In the genomic region with DNA sequence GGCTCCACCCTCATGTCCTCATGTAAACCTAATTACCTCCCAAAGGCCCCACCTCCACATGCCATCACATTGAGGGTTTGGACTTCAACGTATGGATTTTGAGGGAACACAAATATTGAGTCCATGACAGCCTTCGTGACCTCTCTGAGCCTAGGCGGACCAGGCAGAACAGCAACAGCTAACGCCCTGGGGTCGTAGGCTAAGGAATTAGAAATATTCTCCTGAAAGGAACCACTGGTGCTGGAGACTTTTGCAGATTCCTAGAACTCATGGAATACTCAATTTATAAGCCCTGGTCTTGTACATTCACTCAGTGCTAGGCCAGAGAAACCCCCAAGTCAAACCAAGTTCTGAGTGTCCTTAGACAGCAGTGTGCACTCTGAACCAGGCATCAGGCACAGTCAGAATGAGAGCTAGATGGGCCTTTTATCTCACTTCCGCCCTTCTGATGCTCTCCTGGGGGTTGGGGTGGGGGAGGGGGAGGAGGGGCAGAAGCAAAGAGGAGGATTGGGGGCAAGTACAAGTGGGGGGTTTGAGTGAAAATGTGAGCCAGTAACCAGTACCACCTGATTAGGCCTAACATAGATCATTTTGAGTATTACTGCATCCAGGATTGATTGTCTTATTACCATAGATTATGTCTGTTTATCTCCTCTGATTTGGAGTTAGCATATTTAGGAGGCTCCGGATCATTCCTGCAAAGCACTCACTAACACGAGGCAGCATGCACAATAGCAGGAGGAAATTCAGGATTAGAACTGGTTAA, we compare ENCODE assay signal across 7 cellular contexts.
DNase-seq lines count a peak whose midpoint lies in the region; ATAC-seq lines count a peak whose summit lies in the region.

No MANE protein-coding gene starts in this region.

- H3K4me1 Mint-ChIP-seq in T-cell (peaks cover 22 to 30% (median 24%) of the 10 kb centered on the region in 3 donors), naive B cell (peaks cover 23 to 25% (median 23%) of the 10 kb centered on the region in 3 donors)

- H3K27me3 Mint-ChIP-seq in T-cell (no peaks in the 10 kb centered on the region), naive B cell (no peaks in the 10 kb centered on the region)

- H3K36me3 Mint-ChIP-seq in T-cell = peaks cover 26% of the 10 kb centered on the region
- H3K36me3 Mint-ChIP-seq in naive B cell = peaks cover 2 to 9% of the 10 kb centered on the region in 2 donors

- POLR2A ChIA-PET in T-cell (lab: Charles Lee) = interaction anchor here (0.6 kb wide), 2 partner anchors 149 to 184 kb away, joined by 5 to 11 read pairs; no protein-coding TSS in a partner anchor

- H3K4me3 Mint-ChIP-seq in T-cell = no peak overlapping the region
- H3K4me3 Mint-ChIP-seq in naive B cell = peak overlapping the region in 5 of 8 donors; percentile 27 to 58 (median 52)

- CTCF ChIA-PET in T-cell (lab: Charles Lee) = interaction anchor here (0.6 to 1.6 kb wide), 13 partner anchors 71 to 1322 kb away, joined by 3 to 13 read pairs (median 4); no protein-coding TSS in a partner anchor

- no peaks in the 10 kb centered on the region for H3K9me3 Mint-ChIP-seq in T-cell
- no peaks in the 10 kb centered on the region for H3K9me3 Mint-ChIP-seq in naive B cell

- ATAC-seq in GM19035 (IDR thresholded peaks at IDR 0.05; ENCODE audit: unreplicated experiment) (peak; percentile 94), HG02759 (IDR thresholded peaks at IDR 0.05; ENCODE audit: unreplicated experiment) (peak; percentile 98), T-cell (replicated peaks in 1 of 4) (peak; percentile 41 to 87 (median 76)), naive B cell (ENCODE audit: low read depth in 2 of 2) (peak; percentile 86 to 90)

- DNase-seq in T-cell (peak in 4 of 34 experiments; percentile 7 to 20 (median 12)), naive B cell (peak; percentile 15), glomerular visceral epithelial cell (ENCODE audit: extremely low spot score) (no peak), UCSD-AML1 (lab: John Stamatoyannopoulos, UW; ENCODE audit: unreplicated experiment) (no peak), NCI-H2107 (lab: John Stamatoyannopoulos, UW) (no peak)

- H3K27ac Mint-ChIP-seq in T-cell = peak overlapping the region in 1 of 2 donors; percentile 58
- peak overlapping the region; percentile 72 to 96 (median 88) for H3K27ac Mint-ChIP-seq in naive B cell

Comparison
In these comparisons a context has a peak if more than half of its experiments do, and no peak if none do; other contexts are left out.
1. H3K4me3 Mint-ChIP-seq: peak in naive B cell (5 of 8); none in T-cell (0 of 3).
2. Peak in every context shown above with its lines, with median percentiles within 50 percentile points of each other: ATAC-seq.